ENCODE assay signal across 1 cellular context in the genomic region with DNA sequence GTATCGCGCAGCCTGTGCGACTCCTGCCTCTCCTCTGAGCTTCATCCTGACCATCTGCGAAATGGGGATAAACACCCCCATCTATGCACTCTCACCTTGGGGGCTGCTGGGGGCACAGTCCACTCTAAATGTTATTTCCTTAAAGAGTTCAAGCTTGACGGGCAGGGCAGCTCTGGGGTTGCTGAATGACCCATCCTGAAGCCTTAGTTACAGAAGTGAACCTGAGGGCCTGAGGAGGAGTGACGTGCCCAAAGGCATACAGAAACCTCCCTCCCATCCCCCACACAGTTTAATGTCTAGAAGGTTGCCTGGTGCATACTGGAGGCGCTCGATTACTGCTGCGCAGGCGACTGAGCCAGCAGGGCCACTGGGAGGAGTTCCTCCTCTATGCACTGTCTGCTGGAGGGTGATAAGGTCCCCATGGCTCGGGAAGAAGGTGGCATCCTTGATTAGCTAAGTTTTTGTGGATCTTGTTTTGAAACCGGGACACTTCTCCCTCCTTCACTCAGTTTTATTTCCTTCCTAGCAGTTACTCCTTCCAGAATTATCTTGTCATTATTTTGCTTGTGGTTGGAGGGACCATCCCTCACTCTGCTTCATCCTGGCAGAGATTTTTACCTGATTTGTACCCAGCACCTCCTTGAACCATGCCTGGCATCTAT.
TF ChIP-seq lines count a peak whose summit lies in the region.

No MANE protein-coding gene starts in this region.

TF ChIP-seq in PFSK-1, 5 proteins besides CTCF, POLR2A, EP300 and RAD21:
- TF ChIP-seq, protein P1, sequence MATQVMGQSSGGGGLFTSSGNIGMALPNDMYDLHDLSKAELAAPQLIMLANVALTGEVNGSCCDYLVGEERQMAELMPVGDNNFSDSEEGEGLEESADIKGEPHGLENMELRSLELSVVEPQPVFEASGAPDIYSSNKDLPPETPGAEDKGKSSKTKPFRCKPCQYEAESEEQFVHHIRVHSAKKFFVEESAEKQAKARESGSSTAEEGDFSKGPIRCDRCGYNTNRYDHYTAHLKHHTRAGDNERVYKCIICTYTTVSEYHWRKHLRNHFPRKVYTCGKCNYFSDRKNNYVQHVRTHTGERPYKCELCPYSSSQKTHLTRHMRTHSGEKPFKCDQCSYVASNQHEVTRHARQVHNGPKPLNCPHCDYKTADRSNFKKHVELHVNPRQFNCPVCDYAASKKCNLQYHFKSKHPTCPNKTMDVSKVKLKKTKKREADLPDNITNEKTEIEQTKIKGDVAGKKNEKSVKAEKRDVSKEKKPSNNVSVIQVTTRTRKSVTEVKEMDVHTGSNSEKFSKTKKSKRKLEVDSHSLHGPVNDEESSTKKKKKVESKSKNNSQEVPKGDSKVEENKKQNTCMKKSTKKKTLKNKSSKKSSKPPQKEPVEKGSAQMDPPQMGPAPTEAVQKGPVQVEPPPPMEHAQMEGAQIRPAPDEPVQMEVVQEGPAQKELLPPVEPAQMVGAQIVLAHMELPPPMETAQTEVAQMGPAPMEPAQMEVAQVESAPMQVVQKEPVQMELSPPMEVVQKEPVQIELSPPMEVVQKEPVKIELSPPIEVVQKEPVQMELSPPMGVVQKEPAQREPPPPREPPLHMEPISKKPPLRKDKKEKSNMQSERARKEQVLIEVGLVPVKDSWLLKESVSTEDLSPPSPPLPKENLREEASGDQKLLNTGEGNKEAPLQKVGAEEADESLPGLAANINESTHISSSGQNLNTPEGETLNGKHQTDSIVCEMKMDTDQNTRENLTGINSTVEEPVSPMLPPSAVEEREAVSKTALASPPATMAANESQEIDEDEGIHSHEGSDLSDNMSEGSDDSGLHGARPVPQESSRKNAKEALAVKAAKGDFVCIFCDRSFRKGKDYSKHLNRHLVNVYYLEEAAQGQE (IDR thresholded peaks at IDR 0.05; ENCODE audit: insufficient read depth in 1 of 2, low read depth in 2 of 2, low read length in 2 of 2) = no peak
- TF ChIP-seq TAF1 (IDR thresholded peaks at IDR 0.05; ENCODE audit: borderline replicate concordance, insufficient read depth, low read length) = 0 out of 2 replicates have a peak, but pooled peaks have one; percentile 14
- no peak; the same call in none of the 2 replicates for TF ChIP-seq POLR2AphosphoS5 (IDR thresholded peaks at IDR 0.05; ENCODE audit: low read depth, low read length)
- TF ChIP-seq FOXP2 (optimal IDR thresholded peaks at IDR 0.05; ENCODE audit: borderline replicate concordance, extremely low read depth, extremely low read length, insufficient read depth) = no peak
- no peak for TF ChIP-seq SIN3A (IDR thresholded peaks at IDR 0.05; ENCODE audit: borderline replicate concordance, insufficient read depth, low read length)
